In genomic region chr17:77086433-77087010, GRCh38 we compare ENCODE assay signal across 8 cellular contexts. TPM values are rescaled to one million over a fixed set of nuclear protein-coding genes. Genes with fewer than 3 reads are reported as not detected.
DNase-seq lines count a peak whose midpoint lies in the region; ATAC-seq and TF ChIP-seq lines count a peak whose summit lies in the region.

No MANE protein-coding gene starts in this region.

- TF ChIP-seq CTCF in astrocyte of the cerebellum (IDR thresholded peaks at IDR 0.05; ENCODE audit: low read depth, low read length, missing control alignments): peak; percentile 92

- in situ Hi-C loops in ACHN (cut with HindIII; ENCODE audit: low pct_ligation_motif_present, low pct_unique_long_range_greater_than_20kb, low sequenced_read_pairs) (no loop called here), astrocyte of the cerebellum (cut with HindIII; ENCODE audit: low sequenced_read_pairs) (no loop called here)

- H3K27ac ChIP-seq in skeletal muscle tissue (ENCODE audit: low read depth, low read length): no peak overlapping the region

- no peak overlapping the region for H3K4me3 ChIP-seq in astrocyte of the cerebellum (ENCODE audit: low read depth, low read length)
- H3K4me3 ChIP-seq in skeletal muscle tissue (ENCODE audit: low read length in 3 of 3): peak overlapping the region in 1 of 3 donors; percentile 58

- H3K27me3 ChIP-seq in skeletal muscle tissue (ENCODE audit: control insufficient read depth in 3 of 3, insufficient read depth in 3 of 3, low read length in 3 of 3): no peaks in the 10 kb centered on the region

- H3K4me1 ChIP-seq in skeletal muscle tissue (ENCODE audit: control insufficient read depth in 3 of 3, insufficient read depth in 3 of 3, low read length in 3 of 3): peaks cover 26 to 40% (median 37%) of the 10 kb centered on the region in 3 donors

- H3K36me3 ChIP-seq in skeletal muscle tissue (ENCODE audit: control insufficient read depth in 3 of 3, insufficient read depth in 3 of 3, low read length in 3 of 3): peaks cover 5 to 15% (median 10%) of the 10 kb centered on the region in 3 donors

- DNase-seq in ACHN: peak; percentile 85
- peak; percentile 68 to 70 for DNase-seq in NCI-H187 (lab: John Stamatoyannopoulos, UW)
- peak; percentile 80 for DNase-seq in T-helper 9 cell
- peak; percentile 53 for DNase-seq in astrocyte of the cerebellum (ENCODE audit: low read depth)
- DNase-seq in hypothalamus (lab: John Stamatoyannopoulos, UW): peak in 48 of 51 donors; percentile 9 to 88 (median 56)

- H3K9ac ChIP-seq in skeletal muscle tissue (ENCODE audit: low read depth in 1 of 3, low read length in 3 of 3): peak overlapping the region in 2 of 3 donors; percentile 48 to 69

- H3K9me3 ChIP-seq in skeletal muscle tissue (ENCODE audit: control insufficient read depth in 3 of 3, low read length in 3 of 3): no peaks in the 10 kb centered on the region

- peak; percentile 44 for ATAC-seq in GM18907 (IDR thresholded peaks at IDR 0.05; ENCODE audit: unreplicated experiment)
- ATAC-seq in HG03469 (IDR thresholded peaks at IDR 0.05; ENCODE audit: unreplicated experiment): no peak

RNA-seq across cellular contexts. Expression of gene SEC14L1, which starts 54.2 kb away (rescaled TPM):
- 83.5 TPM for total RNA-seq in skeletal muscle tissue
